ENCODE assay signal across 8 cellular contexts in the genomic region with DNA sequence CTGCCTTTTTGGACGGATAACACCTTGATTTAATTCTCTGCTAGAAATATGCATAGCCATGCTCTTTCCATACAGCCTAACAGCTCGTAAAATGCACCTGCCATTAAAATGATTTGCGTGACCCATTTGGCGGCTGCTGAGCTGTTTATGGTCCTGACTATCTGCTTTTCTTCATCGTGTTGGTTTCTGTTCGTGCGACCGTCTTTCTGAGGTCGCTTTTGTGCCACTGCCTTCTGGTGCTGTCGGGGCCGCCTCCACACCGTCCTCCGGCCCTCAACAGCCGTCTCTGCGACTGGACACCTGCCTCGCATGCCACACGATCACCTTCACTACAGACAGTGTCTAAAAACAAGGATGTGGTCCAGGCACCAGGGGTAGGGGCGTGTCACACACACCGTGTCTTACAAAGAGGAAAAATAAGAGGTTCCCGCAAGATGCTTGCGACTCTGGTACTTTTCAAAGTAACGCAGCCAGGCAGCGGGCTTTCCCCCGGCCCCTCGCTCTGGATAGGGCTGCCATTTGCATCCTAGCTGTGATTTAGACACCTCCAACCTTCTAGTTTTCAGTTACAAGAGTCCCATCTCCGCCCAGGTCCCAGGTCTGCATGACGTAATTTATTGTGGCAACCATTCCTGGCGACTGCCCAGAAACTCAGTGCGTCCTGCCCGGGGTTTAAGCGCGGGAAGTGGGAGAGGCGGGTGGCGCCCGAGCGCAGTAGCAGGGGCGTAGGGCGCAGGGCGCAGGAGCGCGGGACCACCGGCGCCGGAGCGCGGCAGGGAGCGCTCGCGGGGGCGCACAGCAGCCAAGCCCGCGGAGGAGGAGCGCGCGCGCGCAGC. TPM values are rescaled to one million over a fixed set of nuclear protein-coding genes. Genes with fewer than 3 reads are reported as not detected.
DNase-seq lines count a peak whose midpoint lies in the region; TF ChIP-seq lines count a peak whose summit lies in the region.

A gene (plus strand): TSS at position 629 of the 836 bp plus-strand sequence. CDS start 208 bp downstream, outside the sequence.

- H3K4me1 ChIP-seq in H9 (ENCODE audit: insufficient read depth, low read length) (no peaks in the 10 kb centered on the region), neuron (ENCODE audit: insufficient read depth, low read length) (peaks cover 5% of the 10 kb centered on the region)

- no peak within 1 kb of the TSS for H4K91ac ChIP-seq in H9 (ENCODE audit: insufficient read length, low read depth, low read length)

- no peak within 1 kb of the TSS for H2BK15ac ChIP-seq in H9 (ENCODE audit: low read depth, low read length)

- no peak within 1 kb of the TSS for H2BK12ac ChIP-seq in H9 (ENCODE audit: insufficient read length, low read depth, low read length)

- peak within 1 kb of the TSS; percentile 61 for H3K18ac ChIP-seq in H9 (ENCODE audit: insufficient read length, low read depth, low read length)

- no peaks in the 10 kb centered on the region for H4K20me1 ChIP-seq in H9 (ENCODE audit: control insufficient read depth, insufficient read depth, insufficient read length)

- TF ChIP-seq CTCF in H9 (conservative IDR thresholded peaks at IDR 0.05), result no peak
- TF ChIP-seq CTCF in fibroblast of pulmonary artery (IDR thresholded peaks at IDR 0.05; ENCODE audit: low read length, missing control alignments), result no peak

- no peak within 1 kb of the TSS for H3K56ac ChIP-seq in H9 (ENCODE audit: insufficient read length, low read depth, low read length)

- no peak within 1 kb of the TSS for H4K8ac ChIP-seq in H9 (replicated peaks; ENCODE audit: insufficient read length, low read depth, low read length)

- H3K79me1 ChIP-seq in H9 (ENCODE audit: insufficient read depth, low read depth, low read length, poor library complexity, severe bottlenecking), result no peaks in the 10 kb centered on the region

- peak within 1 kb of the TSS; percentile 71 for H3K4me2 ChIP-seq in H9 (ENCODE audit: insufficient read depth, insufficient read length, low read length)

- H2BK120ac ChIP-seq in H9 (ENCODE audit: low read depth, low read length, poor library complexity, severe bottlenecking), result peak within 1 kb of the TSS; percentile 44

- DNase-seq in AG20443 (ENCODE audit: low spot score), result peak; percentile 52
- peak; percentile 66 for DNase-seq in H9
- peak; percentile 60 for DNase-seq in SK-N-DZ (ENCODE audit: low spot score)
- DNase-seq in fibroblast of pulmonary artery (ENCODE audit: low read depth), result peak; percentile 33
- no peak for DNase-seq in NK-92 (lab: John Stamatoyannopoulos, UW; ENCODE audit: unreplicated experiment)
- no peak for DNase-seq in HPDE6-E6E7 (ENCODE audit: extremely low spot score)
- no peak for DNase-seq in T-helper 1 cell

- peaks cover 15% of the 10 kb centered on the region; the same call in 1 of the 2 replicates for H3K27me3 ChIP-seq in H9 (ENCODE audit: insufficient read depth, low read length)
- peaks cover 29% of the 10 kb centered on the region for H3K27me3 ChIP-seq in neuron (ENCODE audit: insufficient read depth, low read length)

- H3K4me3 ChIP-seq in fibroblast of pulmonary artery (replicated peaks; ENCODE audit: low read depth, low read length) (peak within 1 kb of the TSS; percentile 23), neuron (ENCODE audit: low read length) (peak within 1 kb of the TSS; percentile 17)

- H3K9me3 Mint-ChIP-seq in H9, result no peaks in the 10 kb centered on the region; a peak in 1 of 5 replicates

- H3K4ac ChIP-seq in H9 (ENCODE audit: low read depth, low read length), result no peak within 1 kb of the TSS

- H2AFZ ChIP-seq in H9 (ENCODE audit: low read length) (peak within 1 kb of the TSS; percentile 15), neuron (ENCODE audit: low read depth, low read length) (no peak within 1 kb of the TSS)

- H4K5ac ChIP-seq in H9 (ENCODE audit: insufficient read length, low read depth, low read length), result no peak within 1 kb of the TSS

- H3K9me3 ChIP-seq in H9 (ENCODE audit: control insufficient read depth, low read depth, low read length) (no peaks in the 10 kb centered on the region), neuron (ENCODE audit: low read length) (peaks cover 3% of the 10 kb centered on the region)

- no peaks in the 10 kb centered on the region for H3K36me3 ChIP-seq in neuron (ENCODE audit: insufficient read depth, low read length)

- H3T11ph ChIP-seq in H9 (ENCODE audit: low read length), result no peak within 1 kb of the TSS

- peak within 1 kb of the TSS; percentile 4; the same call in 1 of the 2 replicates for H3K14ac ChIP-seq in H9 (ENCODE audit: insufficient read depth, low read length)

- no peak within 1 kb of the TSS for H3K9ac ChIP-seq in H9 (ENCODE audit: extremely low read depth, insufficient read length, low read length)

- H3K27ac ChIP-seq in H9 (ENCODE audit: insufficient read length, low read depth, low read length), result no peak within 1 kb of the TSS

- no peak within 1 kb of the TSS for H2BK5ac ChIP-seq in H9 (ENCODE audit: insufficient read length, low read length)

- WGBS in H9 (ENCODE audit: extremely low coverage, insufficient read length, low lambda C conversion rate), result no CpG with 5 or more reads among the region's 57 CpGs

- H3K79me2 ChIP-seq in H9 (ENCODE audit: insufficient read depth, low read length), result no peaks in the 10 kb centered on the region

- peak within 1 kb of the TSS; percentile 79 to 87 for H3K4me3 Mint-ChIP-seq in H9

- no peak within 1 kb of the TSS for H2AK5ac ChIP-seq in H9 (ENCODE audit: insufficient read length, low read length)

- peaks cover 58% of the 10 kb centered on the region for H3K27me3 Mint-ChIP-seq in H9 (ENCODE audit: low read depth)

- no peak within 1 kb of the TSS for H3K27ac Mint-ChIP-seq in H9

- peaks cover 7% of the 10 kb centered on the region for H3K23me2 ChIP-seq in H9 (ENCODE audit: insufficient read length, low read depth, low read length, poor library complexity, severe bottlenecking)

- no peak within 1 kb of the TSS for H2BK20ac ChIP-seq in H9 (ENCODE audit: low read depth, low read length, poor library complexity, severe bottlenecking)

- H3K4me1 Mint-ChIP-seq in H9, result peaks cover 12 to 15% of the 10 kb centered on the region in 2 experiments

- H3K23ac ChIP-seq in H9 (ENCODE audit: insufficient read length, low read depth, low read length), result no peak within 1 kb of the TSS

- no peaks in the 10 kb centered on the region for H3K36me3 Mint-ChIP-seq in H9 (ENCODE audit: insufficient read depth in 1 of 3, low read depth in 3 of 3)

RNA-seq across cellular contexts. Expression of the gene that starts here (rescaled TPM):
- total RNA-seq in H9 (2021), result not detected in 2 replicates
- 0.81 TPM in 1 of 2 replicates, not detected in the other for polyA plus RNA-seq in SK-N-DZ (2014; cell fraction: cytosol; rRNA removed)
- polyA plus RNA-seq in SK-N-DZ (2014; cell fraction: nucleus; rRNA removed), result 0.21 TPM in 1 of 2 replicates, not detected in the other

Comparison
In these comparisons a context has a peak if more than half of its experiments do, and no peak if none do; other contexts are left out.
1. Peak in DNase-seq and H3K4me2 ChIP-seq in H9; RNA of the gene not detected or under 1 TPM.
2. DNase-seq: peak in AG20443 (single experiment), SK-N-DZ (single experiment) and fibroblast of pulmonary artery (single experiment); none in NK-92 (single experiment), HPDE6-E6E7 (single experiment) and T-helper 1 cell (0 of 5).